In genomic region chr12:102510031-102510430, GRCh38 we compare ENCODE assay signal across 28 cellular contexts.
"Had no signal": no experiment of that assay in that cellular context is flagged by ENCODE, and none has a peak within 500 bp of the region (broad histone marks: within the 10 kb centered on the region; RNA-seq: fewer than 3 reads in every experiment).

No MANE protein-coding gene starts in this region.

- ATAC-seq: stimulated activated effector memory CD8-positive, alpha-beta T cell treated with anti-CD3 and anti-CD28 coated beads, Interleukin-12 subunit alpha, Interleukin-12 subunit beta, amount 100 ng/mL, for 72 hours; stimulated activated memory B cell treated with anti-CD40 and anti-IgM and Interleukin-4, amounts not matched to agents 10 μg/mL and 1 μg/mL and 100 μg/mL, for 72 hours; stimulated activated naive B cell treated with anti-CD40 and anti-IgM and Interleukin-4, amounts not matched to agents 10 μg/mL and 1 μg/mL and 100 μg/mL, for 72 hours; stimulated activated naive CD8-positive, alpha-beta T cell treated with anti-CD3 and anti-CD28 coated beads, Interleukin-15, amount 100 ng/mL, for 72 hours; stimulated activated naive CD8-positive, alpha-beta T cell treated with anti-CD3 and anti-CD28 coated beads, Interleukin-15, Interleukin-2, amounts not matched to agents 100 U/mL and 50 U/mL, for 24 hours; upper lobe of right lung had no signal

- H3K4me1 ChIP-seq: stomach, suprapubic skin, testis, tibial artery, tibial nerve, transverse colon, upper lobe of left lung, upper lobe of right lung, uterus, vagina had no signal

- H3K27me3 Mint-ChIP-seq: stimulated activated naive B cell treated with anti-CD40 and anti-IgM and Interleukin-4, amounts not matched to agents 10 μg/mL and 1 μg/mL and 100 μg/mL, for 72 hours; type B pancreatic cell had no signal

- H3K36me3 Mint-ChIP-seq: stimulated activated effector memory CD8-positive, alpha-beta T cell treated with anti-CD3 and anti-CD28 coated beads, Interleukin-12 subunit alpha, Interleukin-12 subunit beta, amount 100 ng/mL, for 72 hours; stimulated activated naive B cell treated with anti-CD40 and anti-IgM and Interleukin-4, amounts not matched to agents 10 μg/mL and 1 μg/mL and 100 μg/mL, for 72 hours; type B pancreatic cell had no signal

- H3K4me3 ChIP-seq: stomach, suprapubic skin, testis, thoracic aorta, thyroid gland, tibial artery, tibial nerve, transverse colon, upper lobe of left lung, upper lobe of right lung, uterus, vagina had no signal

- DNase-seq: stimulated activated CD4-positive, alpha-beta T cell treated with anti-CD3 and anti-CD28 coated beads, Interleukin-2, amount 100 ng/mL, for 48 hours; stimulated activated CD4-positive, alpha-beta T cell treated with anti-CD3 and anti-CD28 coated beads, Interleukin-4, amount 100 ng/mL, for 1 hour; stimulated activated CD4-positive, alpha-beta T cell treated with anti-CD3 and anti-CD28 coated beads, Interleukin-4, amount 100 ng/mL, for 24 hours; stimulated activated CD4-positive, alpha-beta T cell treated with anti-CD3 and anti-CD28 coated beads, Interleukin-4, amount 100 ng/mL, for 4 hours; stimulated activated CD8-positive, alpha-beta memory T cell treated with anti-CD3 and anti-CD28 coated beads, Interleukin-4, amount 100 ng/mL, for 48 hours; stimulated activated naive B cell treated with anti-CD40 and anti-IgM and Interleukin-4, amounts not matched to agents 10 μg/mL and 1 μg/mL and 100 μg/mL, for 72 hours; stimulated activated naive CD4-positive, alpha-beta T cell; stimulated activated naive CD4-positive, alpha-beta T cell treated with Interleukin-2 at 50 U/mL for 16 hours; stimulated activated naive CD8-positive, alpha-beta T cell treated with anti-CD3 and anti-CD28 coated beads, Interleukin-15, amount 100 ng/mL, for 72 hours; stimulated activated naive CD8-positive, alpha-beta T cell treated with anti-CD3 and anti-CD28 coated beads, Interleukin-15, Interleukin-2, amounts not matched to agents 100 U/mL and 50 U/mL, for 24 hours; stomach; substantia nigra; testis; thyroid gland; tibial artery; transverse colon; upper lobe of left lung; upper lobe of right lung; uterus had no signal

- H3K4me3 Mint-ChIP-seq: stimulated activated effector memory CD8-positive, alpha-beta T cell treated with anti-CD3 and anti-CD28 coated beads, Interleukin-12 subunit alpha, Interleukin-12 subunit beta, amount 100 ng/mL, for 72 hours; stimulated activated memory B cell treated with anti-CD40 and anti-IgM and Interleukin-4, amounts not matched to agents 10 μg/mL and 1 μg/mL and 100 μg/mL, for 72 hours; stimulated activated naive B cell treated with anti-CD40 and anti-IgM and Interleukin-4, amounts not matched to agents 10 μg/mL and 1 μg/mL and 100 μg/mL, for 72 hours; stimulated activated naive CD8-positive, alpha-beta T cell treated with anti-CD3 and anti-CD28 coated beads, Interleukin-15, amount 100 ng/mL, for 72 hours; stimulated activated naive CD8-positive, alpha-beta T cell treated with anti-CD3 and anti-CD28 coated beads, Interleukin-15, Interleukin-2, amounts not matched to agents 100 ng/mL and 50 ng/mL, for 24 hours; type B pancreatic cell had no signal

- H3K36me3 ChIP-seq: stomach, suprapubic skin, thoracic aorta, thyroid gland, tibial artery, tibial nerve, transverse colon, upper lobe of left lung, upper lobe of right lung, uterus, vagina had no signal

- FAIRE-seq: urothelium cell line had no signal

- H3K27ac Mint-ChIP-seq: stimulated activated effector memory CD8-positive, alpha-beta T cell treated with anti-CD3 and anti-CD28 coated beads, Interleukin-12 subunit alpha, Interleukin-12 subunit beta, amount 100 ng/mL, for 72 hours; stimulated activated memory B cell treated with anti-CD40 and anti-IgM and Interleukin-4, amounts not matched to agents 10 μg/mL and 1 μg/mL and 100 μg/mL, for 72 hours; stimulated activated naive B cell treated with anti-CD40 and anti-IgM and Interleukin-4, amounts not matched to agents 10 μg/mL and 1 μg/mL and 100 μg/mL, for 72 hours; stimulated activated naive CD8-positive, alpha-beta T cell treated with anti-CD3 and anti-CD28 coated beads, Interleukin-15, Interleukin-2, amounts not matched to agents 100 ng/mL and 50 ng/mL, for 24 hours; type B pancreatic cell had no signal

- H3K4me1 Mint-ChIP-seq: stimulated activated effector memory CD8-positive, alpha-beta T cell treated with anti-CD3 and anti-CD28 coated beads, Interleukin-12 subunit alpha, Interleukin-12 subunit beta, amount 100 ng/mL, for 72 hours had no signal

- H3K9me3 ChIP-seq: suprapubic skin, testis, thoracic aorta, thyroid gland, transverse colon, upper lobe of left lung, upper lobe of right lung, uterus, vagina had no signal

- H3K27me3 ChIP-seq: stomach, suprapubic skin, testis, thyroid gland, tibial artery, tibial nerve, transverse colon, upper lobe of left lung, upper lobe of right lung, uterus, vagina had no signal

- H3K9me3 Mint-ChIP-seq: stimulated activated effector memory CD8-positive, alpha-beta T cell treated with anti-CD3 and anti-CD28 coated beads, Interleukin-12 subunit alpha, Interleukin-12 subunit beta, amount 100 ng/mL, for 72 hours; stimulated activated memory B cell treated with anti-CD40 and anti-IgM and Interleukin-4, amounts not matched to agents 10 μg/mL and 1 μg/mL and 100 μg/mL, for 72 hours; stimulated activated naive B cell treated with anti-CD40 and anti-IgM and Interleukin-4, amounts not matched to agents 10 μg/mL and 1 μg/mL and 100 μg/mL, for 72 hours; stimulated activated naive CD8-positive, alpha-beta T cell treated with anti-CD3 and anti-CD28 coated beads, Interleukin-15, Interleukin-2, amounts not matched to agents 100 ng/mL and 50 ng/mL, for 24 hours had no signal

- H3K27ac ChIP-seq: stomach, suprapubic skin, testis, thoracic aorta, thyroid gland, tibial artery, tibial nerve, transverse colon, upper lobe of left lung, upper lobe of right lung, uterus, vagina had no signal
